ENCODE assay signal across 18 cellular contexts in the genomic region with DNA sequence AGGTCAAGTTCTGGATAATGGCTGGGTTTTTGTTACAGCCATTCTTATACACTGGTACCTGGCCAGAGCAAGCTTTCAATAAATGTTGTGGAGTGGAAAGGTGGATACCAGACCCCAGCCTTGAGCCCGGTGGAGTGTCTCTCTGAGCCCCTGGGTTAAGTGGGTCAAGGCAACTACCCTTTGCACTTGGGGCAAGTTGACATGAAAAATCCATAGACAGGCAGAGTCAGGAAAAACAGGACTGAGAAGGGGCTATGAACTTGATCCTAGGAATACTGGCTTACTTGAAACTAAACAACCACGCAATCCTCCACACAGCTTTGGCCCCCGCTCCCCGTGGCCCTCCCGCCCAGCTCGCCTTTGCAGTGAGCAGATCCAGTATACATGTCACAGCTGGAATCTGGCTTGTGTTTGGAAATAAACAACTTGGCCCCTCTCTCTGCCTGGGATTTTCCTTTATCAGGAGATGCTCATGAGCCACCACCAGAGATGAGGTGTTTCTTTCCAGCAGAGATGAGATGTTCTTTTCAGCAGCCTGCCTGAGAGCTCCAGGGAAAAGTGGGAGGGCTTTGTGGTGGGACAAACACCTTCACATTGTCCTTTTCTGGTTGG.
A peak's percentile ranks its signal among the peaks of the same experiment; 100 is the strongest.
DNase-seq lines count a peak whose midpoint lies in the region; ATAC-seq, FAIRE-seq and TF ChIP-seq lines count a peak whose summit lies in the region.
"Had no signal": no experiment of that assay in that cellular context is flagged by ENCODE, and none has a peak within 500 bp of the region (broad histone marks: within the 10 kb centered on the region; RNA-seq: fewer than 3 reads in every experiment).

No MANE protein-coding gene starts in this region.

- H3K23ac ChIP-seq in neuronal stem cell (ENCODE audit: low read depth, low read length, poor library complexity) = no peak overlapping the region

- H2AFZ ChIP-seq in HepG2 (ENCODE audit: low read length) (no peak overlapping the region), neuronal stem cell (ENCODE audit: low read length) (no peak overlapping the region)

- CTCF ChIA-PET in HepG2 (lab: Yijun Ruan, JAX; ENCODE audit: low intra/inter-chr PET ratio, low total read pairs) = no interaction called here

- peak overlapping the region; percentile 73 for H3K4me2 ChIP-seq in HepG2 (ENCODE audit: low read depth, low read length)
- no peak overlapping the region for H3K4me2 ChIP-seq in neuronal stem cell (ENCODE audit: insufficient read depth, low read length, poor library complexity, severe bottlenecking)

- DNase-seq in HepG2 (ENCODE audit: low spot score) (no peak), right lobe of liver (no peak), neuronal stem cell (ENCODE audit: low spot score) (no peak), DMS153 (lab: John Stamatoyannopoulos, UW) (no peak), DMS 273 treated with DMSO at 0.1 percent for 48 hours (lab: John Stamatoyannopoulos, UW) (no peak)
- DNase-seq: CD8-positive, alpha-beta T cell; DMS79 treated with DMSO at 0.1 percent for 48 hours; NCI-H1417 treated with DMSO at 0.1 percent for 48 hours; NCI-H187 treated with DMSO at 0.1 percent for 48 hours; NCI-H345; NCI-H524 treated with DMSO at 0.1 percent for 48 hours; PC-3; RPMI8226; SJCRH30 had no signal

- no peak overlapping the region for H2AK5ac ChIP-seq in neuronal stem cell (ENCODE audit: low read depth, low read length)

- no peak overlapping the region for H3K4me3 Mint-ChIP-seq in brain
- H3K4me3 Mint-ChIP-seq: CD8-positive, alpha-beta T cell had no signal

- H2BK15ac ChIP-seq in neuronal stem cell (ENCODE audit: low read length) = no peak overlapping the region

- H4K20me1 ChIP-seq in HepG2 (ENCODE audit: insufficient read depth, low read length) = no peaks in the 10 kb centered on the region

- POLR2A ChIA-PET in HepG2 (lab: Yijun Ruan, JAX) = interaction anchor here (1.5 to 1.8 kb wide), 2 partner anchors 9 to 10 kb away, joined by 6 read pairs; no protein-coding TSS in a partner anchor

- FAIRE-seq in HepG2 (lab: Jason Lieb, UNC) = peak; percentile 32

- H3K36me3 Mint-ChIP-seq in brain = no peaks in the 10 kb centered on the region
- H3K36me3 Mint-ChIP-seq: CD8-positive, alpha-beta T cell had no signal

- H3K27ac ChIP-seq in HepG2 (ENCODE audit: extremely low read length, insufficient read depth, low read length) (peak overlapping the region; percentile 75), right lobe of liver (no peak overlapping the region), neuronal stem cell (replicated peaks; ENCODE audit: low read length) (no peak overlapping the region)
- H3K27ac ChIP-seq: BLaER1 treated with 17β-estradiol and CSF1 and Interleukin-3, amounts not matched to agents 10 nM and 100 nM; SJCRH30 had no signal

- peaks cover 2% of the 10 kb centered on the region for H3K79me1 ChIP-seq in neuronal stem cell (ENCODE audit: low read depth, low read length)

- peak overlapping the region; percentile 16 for H3K18ac ChIP-seq in neuronal stem cell (ENCODE audit: low read length)

- peaks cover 90% of the 10 kb centered on the region for H3K4me1 Mint-ChIP-seq in brain

- no TSS peak for BruUV-seq in HepG2 (replicated peaks; lab: Mats Ljungman, UMichigan)

- TF ChIP-seq POLR2A in HepG2 (IDR thresholded peaks at IDR 0.05; ENCODE audit: insufficient read depth in 1 of 2, low read depth in 2 of 2, low read length in 2 of 2) (no peak), right lobe of liver (IDR thresholded peaks at IDR 0.05) (no peak)

- H3K36me3 ChIP-seq in HepG2 (replicated peaks in 1 of 2; ENCODE audit: control insufficient read depth in 1 of 2, insufficient read depth in 2 of 2, low read length in 2 of 2) (no peaks in the 10 kb centered on the region), right lobe of liver (no peaks in the 10 kb centered on the region), neuronal stem cell (replicated peaks in 1 of 2; ENCODE audit: control insufficient read depth in 2 of 2, insufficient read depth in 2 of 2, low read length in 2 of 2) (no peaks in the 10 kb centered on the region)
- H3K36me3 ChIP-seq: BLaER1 treated with 17β-estradiol and CSF1 and Interleukin-3, amounts not matched to agents 10 nM and 100 nM; HAP-1; SJCRH30 had no signal

- H3K79me2 ChIP-seq in HepG2 (ENCODE audit: insufficient read depth, low read length) = peaks cover 47% of the 10 kb centered on the region

- no peak overlapping the region for H4K91ac ChIP-seq in neuronal stem cell (ENCODE audit: low read depth, low read length, poor library complexity)

- H3K14ac ChIP-seq in neuronal stem cell (ENCODE audit: low read length) = no peak overlapping the region

- TF ChIP-seq EP300 in HepG2 (IDR thresholded peaks at IDR 0.05; ENCODE audit: low read depth in 2 of 2, low read length in 2 of 2) (peak in 1 of 2 experiments; percentile 50; a peak in 1 of 4 replicates), HepG2 (CRISPR knock-in tag; IDR thresholded peaks at IDR 0.05; ENCODE audit: borderline replicate concordance) (no peak)

- H3K9ac ChIP-seq in HepG2 (ENCODE audit: insufficient read depth, low read depth, low read length) (no peak overlapping the region), neuronal stem cell (ENCODE audit: low read depth, low read length, poor library complexity) (no peak overlapping the region)
- H3K9ac ChIP-seq: BLaER1 treated with 17β-estradiol and CSF1 and Interleukin-3, amounts not matched to agents 10 nM and 100 nM had no signal

- no peak for TF ChIP-seq CTCF in HepG2 (CRISPR knock-in tag; IDR thresholded peaks at IDR 0.05)
- TF ChIP-seq CTCF in right lobe of liver (IDR thresholded peaks at IDR 0.05) = no peak
- TF ChIP-seq CTCF in brain (conservative IDR thresholded peaks at IDR 0.05) = no peak

- H3K4ac ChIP-seq in neuronal stem cell (ENCODE audit: low read length) = no peak overlapping the region

- H2BK120ac ChIP-seq in neuronal stem cell (ENCODE audit: low read depth, low read length) = no peak overlapping the region

- in situ Hi-C loops in HepG2 (cut with HindIII; ENCODE audit: extremely low pct_ligation_motif_present, low pct_unique_long_range_greater_than_20kb) = no loop called here

- H3K27ac Mint-ChIP-seq in brain = peak overlapping the region in 3 of 5 experiments; percentile 49 to 72 (median 64)
- H3K27ac Mint-ChIP-seq: CD8-positive, alpha-beta T cell had no signal

- H3K27me3 ChIP-seq in HepG2 (ENCODE audit: control insufficient read depth in 1 of 2, insufficient read depth in 2 of 2, low read length in 2 of 2) (no peaks in the 10 kb centered on the region), right lobe of liver (no peaks in the 10 kb centered on the region), neuronal stem cell (ENCODE audit: control insufficient read depth in 3 of 3, insufficient read depth in 3 of 3, low read depth in 1 of 3, low read length in 3 of 3) (no peaks in the 10 kb centered on the region)
- H3K27me3 ChIP-seq: BLaER1 treated with 17β-estradiol and CSF1 and Interleukin-3, amounts not matched to agents 10 nM and 100 nM; SJCRH30 had no signal

- TF ChIP-seq RAD21 in HepG2 (CRISPR knock-in tag; IDR thresholded peaks at IDR 0.05) = no peak

- H3K9me3 ChIP-seq in HepG2 (ENCODE audit: low read length) = no peaks in the 10 kb centered on the region
- no peaks in the 10 kb centered on the region for H3K9me3 ChIP-seq in right lobe of liver
- no peaks in the 10 kb centered on the region for H3K9me3 ChIP-seq in neuronal stem cell (replicated peaks in 1 of 2; ENCODE audit: control insufficient read depth in 2 of 2, insufficient read depth in 1 of 2, low read depth in 1 of 2, low read length in 2 of 2)
- H3K9me3 ChIP-seq: BLaER1 treated with 17β-estradiol and CSF1 and Interleukin-3, amounts not matched to agents 10 nM and 100 nM; HAP-1; SJCRH30 had no signal

- H3K4me3 ChIP-seq in HepG2 (replicated peaks in 1 of 3; ENCODE audit: insufficient read depth in 1 of 3, low read depth in 2 of 3, low read length in 3 of 3) (no peak overlapping the region), right lobe of liver (no peak overlapping the region), neuronal stem cell (ENCODE audit: low read length in 2 of 2) (no peak overlapping the region)
- H3K4me3 ChIP-seq: BLaER1 treated with 17β-estradiol and CSF1 and Interleukin-3, amounts not matched to agents 10 nM and 100 nM; HAP-1; SJCRH30 had no signal

- H2BK5ac ChIP-seq in neuronal stem cell (ENCODE audit: low read length) = no peak overlapping the region

- no peaks in the 10 kb centered on the region for H3K9me3 Mint-ChIP-seq in brain
- H3K9me3 Mint-ChIP-seq: CD8-positive, alpha-beta T cell had no signal

- H2BK12ac ChIP-seq in neuronal stem cell (ENCODE audit: low read length) = no peak overlapping the region

- no peak overlapping the region for H4K8ac ChIP-seq in neuronal stem cell (ENCODE audit: low read depth, low read length)

- peak; percentile 25 for ATAC-seq in HepG2
- no peak for ATAC-seq in right lobe of liver
- no peak for ATAC-seq in GM18511 (IDR thresholded peaks at IDR 0.05; ENCODE audit: unreplicated experiment)
- ATAC-seq: CD8-positive, alpha-beta T cell; PC-3 had no signal

- WGBS in HepG2 (ENCODE audit: low lambda C conversion rate) = 31% methylated on average over 6 of the region's 6 CpGs
- 69% methylated on average over 6 of the region's 6 CpGs for WGBS in right lobe of liver (ENCODE audit: insufficient coverage, low coverage, low lambda C conversion rate, missing lambda C conversion rate)
- WGBS in neuronal stem cell (ENCODE audit: extremely low coverage in 2 of 2, insufficient read length in 2 of 2, insufficient replicate concordance in 1 of 2), 2 donors = no CpG with 5 or more reads among the region's 6 CpGs

- intact Hi-C loops in HepG2 (cut with micrococcal nuclease; ENCODE audit: unreplicated experiment) (no loop called here), right lobe of liver (cut with DNase I) (no loop called here)

- H3K4me1 ChIP-seq in HepG2 (ENCODE audit: insufficient read depth, low read length) (peaks cover 87% of the 10 kb centered on the region), right lobe of liver (peaks cover 0 to 8% (median 4%) of the 10 kb centered on the region in 4 donors), neuronal stem cell (ENCODE audit: control insufficient read depth in 2 of 2, insufficient read depth in 1 of 2, low read depth in 1 of 2, low read length in 2 of 2) (peaks cover 17 to 29% of the 10 kb centered on the region in 2 donors)

- no peaks in the 10 kb centered on the region for H3K27me3 Mint-ChIP-seq in brain

TF ChIP-seq in HepG2, 621 proteins besides CTCF, POLR2A, EP300 and RAD21 (continues in another document):
- peak; percentile 28 to 62; a peak in 2 of 4 replicates for TF ChIP-seq NR2F1 (CRISPR knock-in tag; IDR thresholded peaks at IDR 0.05)
- TF ChIP-seq, protein P1, sequence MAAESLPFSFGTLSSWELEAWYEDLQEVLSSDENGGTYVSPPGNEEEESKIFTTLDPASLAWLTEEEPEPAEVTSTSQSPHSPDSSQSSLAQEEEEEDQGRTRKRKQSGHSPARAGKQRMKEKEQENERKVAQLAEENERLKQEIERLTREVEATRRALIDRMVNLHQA (CRISPR knock-in tag; IDR thresholded peaks at IDR 0.05) = no peak
- no peak for TF ChIP-seq ZFX (CRISPR knock-in tag; IDR thresholded peaks at IDR 0.05; ENCODE audit: low read depth)
- peak; percentile 94 for TF ChIP-seq SKI (IDR thresholded peaks at IDR 0.05; ENCODE audit: partially characterized antibody)
- no peak for TF ChIP-seq ARHGAP35 (CRISPR knock-in tag; IDR thresholded peaks at IDR 0.05; ENCODE audit: borderline replicate concordance)
